ENCODE assay signal across 29 cellular contexts in the genomic region with DNA sequence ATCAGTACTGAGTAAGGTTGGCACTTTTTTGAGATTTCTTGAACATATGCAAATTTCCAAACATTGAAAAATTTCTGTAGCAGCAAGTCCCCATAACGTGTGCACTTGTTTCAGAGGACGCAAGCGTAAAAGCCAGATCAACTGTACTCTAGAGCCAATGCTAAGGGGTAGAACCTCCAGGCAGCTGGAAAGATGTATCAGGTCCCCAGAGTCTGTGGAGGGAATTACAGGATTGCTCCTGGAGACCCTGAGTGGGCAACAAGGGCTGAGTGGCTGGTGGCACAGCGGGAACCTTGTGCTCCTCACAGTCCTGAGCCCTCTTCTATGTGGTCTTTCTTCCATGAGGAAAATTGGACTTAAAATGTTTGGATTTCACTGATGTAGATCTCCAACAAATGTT. TPM values are rescaled to one million over a fixed set of nuclear protein-coding genes. Genes with fewer than 3 reads are reported as not detected.
"Had no signal": no experiment of that assay in that cellular context is flagged by ENCODE, and none has a peak within 500 bp of the region (broad histone marks: within the 10 kb centered on the region; RNA-seq: fewer than 3 reads in every experiment).

No MANE protein-coding gene starts in this region.

- ATAC-seq: body of pancreas; foreskin keratinocyte; naive thymus-derived CD8-positive, alpha-beta T cell; sciatic nerve; stimulated activated memory B cell treated with anti-CD40 and anti-IgM and Interleukin-4, amounts not matched to agents 10 μg/mL and 1 μg/mL and 100 μg/mL, for 72 hours had no signal

- H3K27me3 ChIP-seq: body of pancreas, neural progenitor cell, uterus had no signal

- H2AFZ ChIP-seq: neural progenitor cell had no signal

- H3K4me2 ChIP-seq: neural progenitor cell had no signal

- H3K9me3 ChIP-seq: body of pancreas, left ventricle myocardium inferior, stomach, suprapubic skin, transverse colon, uterus had no signal

- H3K27ac ChIP-seq: body of pancreas, foreskin keratinocyte, left ventricle myocardium inferior, neural progenitor cell, stomach, suprapubic skin, transverse colon, uterus had no signal

- H3K4me3 ChIP-seq: body of pancreas, left ventricle myocardium inferior, neural progenitor cell, stomach, suprapubic skin, transverse colon, uterus had no signal

- H3K4me3 Mint-ChIP-seq: activated naive CD4-positive, alpha-beta T cell treated with anti-CD3 and anti-CD28 coated beads, Interleukin-2, amount 50 U/mL, for 24 hours; dendritic cell treated with granulocyte-macrophage colony-stimulating factor and Interleukin-4, amounts not matched to agents 40 ng/mL and 50 ng/mL, for 4 days; mesothelial cell of epicardium; naive thymus-derived CD8-positive, alpha-beta T cell; neural progenitor cell; stimulated activated memory B cell treated with anti-CD40 and anti-IgM and Interleukin-4, amounts not matched to agents 10 μg/mL and 1 μg/mL and 100 μg/mL, for 72 hours had no signal

- H3K4me1 Mint-ChIP-seq: activated naive CD4-positive, alpha-beta T cell treated with anti-CD3 and anti-CD28 coated beads, Interleukin-2, amount 50 U/mL, for 24 hours; mesothelial cell of epicardium; neural progenitor cell; stimulated activated memory B cell treated with anti-CD40 and anti-IgM and Interleukin-4, amounts not matched to agents 10 μg/mL and 1 μg/mL and 100 μg/mL, for 72 hours had no signal

- H3K9ac ChIP-seq: neural progenitor cell had no signal

- FAIRE-seq: small intestine had no signal

- H3K4me1 ChIP-seq: body of pancreas, foreskin keratinocyte, left ventricle myocardium inferior, neural progenitor cell, stomach, suprapubic skin, transverse colon, uterus had no signal

- H3K9me3 Mint-ChIP-seq: activated naive CD4-positive, alpha-beta T cell treated with anti-CD3 and anti-CD28 coated beads, Interleukin-2, amount 50 U/mL, for 24 hours; dendritic cell treated with granulocyte-macrophage colony-stimulating factor and Interleukin-4, amounts not matched to agents 40 ng/mL and 50 ng/mL, for 4 days; mesothelial cell of epicardium; naive thymus-derived CD8-positive, alpha-beta T cell; stimulated activated memory B cell treated with anti-CD40 and anti-IgM and Interleukin-4, amounts not matched to agents 10 μg/mL and 1 μg/mL and 100 μg/mL, for 72 hours had no signal

- H3K36me3 Mint-ChIP-seq: mesothelial cell of epicardium, neural progenitor cell had no signal

- H3K27ac Mint-ChIP-seq: activated naive CD4-positive, alpha-beta T cell treated with anti-CD3 and anti-CD28 coated beads, Interleukin-2, amount 50 U/mL, for 24 hours; dendritic cell treated with granulocyte-macrophage colony-stimulating factor and Interleukin-4, amounts not matched to agents 40 ng/mL and 50 ng/mL, for 4 days; mesothelial cell of epicardium; naive thymus-derived CD8-positive, alpha-beta T cell; neural progenitor cell; stimulated activated memory B cell treated with anti-CD40 and anti-IgM and Interleukin-4, amounts not matched to agents 10 μg/mL and 1 μg/mL and 100 μg/mL, for 72 hours had no signal

- DNase-seq: activated CD4-positive, alpha-beta T cell treated with anti-CD3 and anti-CD28 coated beads, Interleukin-2, amount 50 U/mL, for 1 hour; activated gamma-delta T cell treated with Interleukin-2 at 50 U/mL for 16 hours; activated T-cell treated with anti-CD3 and anti-CD28 coated beads, Interleukin-2, amount 50 U/mL, for 1 hour; anterior cingulate cortex; body of pancreas; effector CD8-positive, alpha-beta T cell; foreskin keratinocyte; left ventricle myocardium inferior; naive thymus-derived CD8-positive, alpha-beta T cell; small intestine; stimulated activated CD4-positive, alpha-beta T cell treated with anti-CD3 and anti-CD28 coated beads, Interleukin-2, amount 100 ng/mL, for 24 hours; stomach; T1000; transverse colon; uterus had no signal

- H3K36me3 ChIP-seq: left ventricle myocardium inferior, neural progenitor cell, stomach, suprapubic skin, transverse colon, uterus had no signal

RNA-seq across cellular contexts. Expression of a gene that starts 53.9 kb away (rescaled TPM):
- total RNA-seq: body of pancreas; cardiac septum; chondrocyte; foreskin keratinocyte; glomerular endothelial cell; left ventricle myocardium inferior; lung microvascular endothelial cell; naive thymus-derived CD8-positive, alpha-beta T cell; posterior vena cava; renal cortical epithelial cell had no signal
- polyA plus RNA-seq: esophagus, foreskin keratinocyte had no signal
